Comparison of ENCODE assay signal across 8 cellular contexts in genomic region chr5:96823900-96824351, GRCh38. TPM values are rescaled to one million over a fixed set of nuclear protein-coding genes. Genes with fewer than 3 reads are reported as not detected.
DNase-seq lines count a peak whose midpoint lies in the region; ATAC-seq and TF ChIP-seq lines count a peak whose summit lies in the region.

No MANE protein-coding gene starts in this region.

- H3K27ac ChIP-seq in foreskin keratinocyte: peak overlapping the region; percentile 70
- H3K27ac ChIP-seq in effector memory CD4-positive, alpha-beta T cell (ENCODE audit: insufficient read depth, low read length, poor library complexity, severe bottlenecking): no peak overlapping the region

- ATAC-seq in GM18502 (IDR thresholded peaks at IDR 0.05; ENCODE audit: poor library complexity, unreplicated experiment): peak; percentile 71
- ATAC-seq in GM21737 (IDR thresholded peaks at IDR 0.05; ENCODE audit: unreplicated experiment): peak; percentile 94
- peak; percentile 100 for ATAC-seq in foreskin keratinocyte
- no peak for ATAC-seq in HG03025 (IDR thresholded peaks at IDR 0.05; ENCODE audit: low FRiP score, unreplicated experiment)

- no peak for TF ChIP-seq CTCF in foreskin keratinocyte (conservative IDR thresholded peaks at IDR 0.05)

- H3K36me3 ChIP-seq in MG63: no peaks in the 10 kb centered on the region
- no peaks in the 10 kb centered on the region for H3K36me3 ChIP-seq in effector memory CD4-positive, alpha-beta T cell (ENCODE audit: control insufficient read depth, insufficient read depth, low read length)

- H3K27me3 ChIP-seq in MG63 (no peaks in the 10 kb centered on the region), foreskin keratinocyte (no peaks in the 10 kb centered on the region)
- H3K27me3 ChIP-seq in effector memory CD4-positive, alpha-beta T cell (replicated peaks; ENCODE audit: control insufficient read depth, insufficient read depth, low read length, poor library complexity, severe bottlenecking): no peaks in the 10 kb centered on the region

- H3K4me1 ChIP-seq in foreskin keratinocyte: peaks cover 17% of the 10 kb centered on the region
- peaks cover 8% of the 10 kb centered on the region for H3K4me1 ChIP-seq in effector memory CD4-positive, alpha-beta T cell (ENCODE audit: control insufficient read depth, insufficient read depth, low read length, poor library complexity, severe bottlenecking)

- DNase-seq in MG63: peak; percentile 77
- peak; percentile 97 to 98 for DNase-seq in foreskin keratinocyte
- DNase-seq in effector memory CD4-positive, alpha-beta T cell: no peak
- no peak for DNase-seq in stimulated activated CD4-positive, alpha-beta T cell treated with anti-CD3 and anti-CD28 coated beads, Interleukin-4, amount 100 ng/mL, for 1 hour
- no peak for DNase-seq in DMS 273 treated with DMSO at 0.1 percent for 48 hours (lab: John Stamatoyannopoulos, UW)

- no peak overlapping the region for H3K4me3 ChIP-seq in MG63
- no peak overlapping the region for H3K4me3 ChIP-seq in effector memory CD4-positive, alpha-beta T cell (ENCODE audit: insufficient read depth, low read depth, low read length, poor library complexity, severe bottlenecking)

- H3K9me3 ChIP-seq in MG63: no peaks in the 10 kb centered on the region
- no peaks in the 10 kb centered on the region for H3K9me3 ChIP-seq in effector memory CD4-positive, alpha-beta T cell (ENCODE audit: control insufficient read depth, low read length)

RNA-seq across cellular contexts. Expression of gene ERAP1, which starts 16.2 kb away (rescaled TPM):
- total RNA-seq in MG63 (2014; rRNA removed; shearing (Covaris generic); ENCODE audit: low replicate concordance): 12.6 and 19.7 TPM in 2 replicates
- 35.7 and 39.8 TPM in 2 replicates for total RNA-seq in foreskin keratinocyte
- polyA plus RNA-seq in foreskin keratinocyte: 9.9 and 10.6 TPM in 2 replicates

RNA-seq across cellular contexts. Expression of gene ERAP2, which starts 52.4 kb away (rescaled TPM):
- total RNA-seq in MG63 (2014; rRNA removed; shearing (Covaris generic); ENCODE audit: low replicate concordance): 0.43 and 1.9 TPM in 2 replicates
- 29.8 and 66.7 TPM in 2 replicates for total RNA-seq in foreskin keratinocyte
- 11.6 and 23.3 TPM in 2 replicates for polyA plus RNA-seq in foreskin keratinocyte

Comparison
In these comparisons a context has a peak if more than half of its experiments do, and no peak if none do; other contexts are left out.
1. DNase-seq: peak in MG63 (single experiment) and foreskin keratinocyte (2 of 2); none in effector memory CD4-positive, alpha-beta T cell (0 of 3), stimulated activated CD4-positive, alpha-beta T cell treated with anti-CD3 and anti-CD28 coated beads, Interleukin-4, amount 100 ng/mL, for 1 hour (single experiment) and DMS 273 treated with DMSO at 0.1 percent for 48 hours (single experiment).
2. RNA of gene ERAP2, which starts 52.4 kb away (total RNA-seq): 29.8 to 66.7 TPM in foreskin keratinocyte; 0.43 to 1.9 TPM in MG63; every median in the first group is over 10 times any median in the second.